12 cellular contexts compared by ENCODE assay signal in the genomic region with DNA sequence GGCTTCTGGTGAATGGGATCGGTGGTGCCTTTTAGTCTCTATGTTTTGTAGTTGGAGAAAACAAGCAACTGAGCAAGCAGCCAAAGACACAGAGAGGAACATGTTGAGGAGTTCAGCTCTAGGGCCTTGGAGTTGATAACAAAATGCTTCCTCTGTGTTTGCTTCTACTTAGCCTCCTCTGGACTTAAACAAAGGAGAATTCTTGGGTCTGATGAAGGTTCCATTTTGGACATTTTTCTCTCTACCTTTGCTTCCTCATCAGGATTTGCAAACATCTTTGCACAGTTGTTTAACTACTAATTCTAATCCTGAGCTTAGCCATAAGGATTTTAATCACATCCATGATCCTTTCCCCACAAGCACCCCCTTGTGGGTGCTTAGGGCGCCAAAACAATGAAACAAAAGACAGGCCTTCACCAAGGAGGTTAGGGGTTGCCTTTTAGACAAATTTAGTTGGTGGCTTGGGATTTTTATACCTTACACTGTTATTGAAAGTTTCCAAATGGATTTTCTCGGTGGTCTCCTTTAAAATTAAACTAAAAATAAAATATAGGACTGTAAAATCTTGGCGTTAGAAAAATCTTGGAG.
DNase-seq lines count a peak whose midpoint lies in the region; ATAC-seq and TF ChIP-seq lines count a peak whose summit lies in the region.
"Had no signal": no experiment of that assay in that cellular context is flagged by ENCODE, and none has a peak within 500 bp of the region (broad histone marks: within the 10 kb centered on the region; RNA-seq: fewer than 3 reads in every experiment).

No MANE protein-coding gene starts in this region.

- H3K4me3 ChIP-seq in Panc1 (ENCODE audit: low read depth in 2 of 2, low read length in 2 of 2) (no peak overlapping the region), fibroblast of the aortic adventitia (ENCODE audit: low read depth, low read length) (no peak overlapping the region)

- H3K4me1 ChIP-seq in Panc1 (ENCODE audit: control insufficient read depth, insufficient read depth, low read length), result no peaks in the 10 kb centered on the region

- ATAC-seq in Panc1, result no peak
- ATAC-seq in GM21528 (IDR thresholded peaks at IDR 0.05; ENCODE audit: low FRiP score, unreplicated experiment), result no peak
- no peak for ATAC-seq in GM19397 (IDR thresholded peaks at IDR 0.05; ENCODE audit: unreplicated experiment)

- in situ Hi-C loops in Panc1 (cut with HindIII; ENCODE audit: low pct_unique_long_range_greater_than_20kb, low sequenced_read_pairs), result no loop called here

- peak; percentile 17 for TF ChIP-seq CTCF in GM12873 (IDR thresholded peaks at IDR 0.05; ENCODE audit: insufficient read depth, low read depth, low read length, missing control alignments)
- TF ChIP-seq CTCF in Panc1 (IDR thresholded peaks at IDR 0.05), result peak; percentile 41
- TF ChIP-seq CTCF in fibroblast of the aortic adventitia (IDR thresholded peaks at IDR 0.05; ENCODE audit: insufficient read depth, low read length), result peak; percentile 39

- no peak overlapping the region for H3K27ac ChIP-seq in Panc1 (ENCODE audit: low read length)

- H3K9me3 ChIP-seq in Panc1 (ENCODE audit: control insufficient read depth, insufficient read depth, low read depth, low read length), result no peaks in the 10 kb centered on the region

- H3K27me3 ChIP-seq in Panc1 (ENCODE audit: control insufficient read depth, insufficient read depth, low read length), result peaks cover 5% of the 10 kb centered on the region; the same call in 1 of the 2 replicates

- intact Hi-C loops in Panc1 (cut with micrococcal nuclease; ENCODE audit: unreplicated experiment), result loop anchor here (10.0 kb wide), 1 partner anchor 1291 kb away; no protein-coding TSS in a partner anchor

- DNase-seq in AG08395 (ENCODE audit: low spot score) (peak; percentile 17), Panc1 (ENCODE audit: low read depth, low spot score) (no peak), fibroblast of the aortic adventitia (ENCODE audit: low read depth) (no peak), A172 (ENCODE audit: low spot score) (no peak)
- DNase-seq in activated naive CD4-positive, alpha-beta T cell treated with anti-CD3 and anti-CD28 coated beads, Interleukin-2, amount 50 U/mL, for 16 hours, result no peak
- DNase-seq: activated T-cell treated with anti-CD3 and anti-CD28 coated beads for 4 hours; amniotic stem cell; CD8-positive, alpha-beta memory T cell; NCI-H1105 treated with DMSO at 0.1 percent for 48 hours had no signal

- CTCF ChIA-PET in Panc1 (lab: Charles Lee), result no interaction called here

- H3K36me3 ChIP-seq in Panc1 (ENCODE audit: control insufficient read depth, insufficient read depth, low read length), result no peaks in the 10 kb centered on the region

- POLR2A ChIA-PET in Panc1 (lab: Charles Lee), result no interaction called here

- BruUV-seq in Panc1 (replicated peaks; lab: Mats Ljungman, UMichigan), result no TSS peak
